In the genomic region with DNA sequence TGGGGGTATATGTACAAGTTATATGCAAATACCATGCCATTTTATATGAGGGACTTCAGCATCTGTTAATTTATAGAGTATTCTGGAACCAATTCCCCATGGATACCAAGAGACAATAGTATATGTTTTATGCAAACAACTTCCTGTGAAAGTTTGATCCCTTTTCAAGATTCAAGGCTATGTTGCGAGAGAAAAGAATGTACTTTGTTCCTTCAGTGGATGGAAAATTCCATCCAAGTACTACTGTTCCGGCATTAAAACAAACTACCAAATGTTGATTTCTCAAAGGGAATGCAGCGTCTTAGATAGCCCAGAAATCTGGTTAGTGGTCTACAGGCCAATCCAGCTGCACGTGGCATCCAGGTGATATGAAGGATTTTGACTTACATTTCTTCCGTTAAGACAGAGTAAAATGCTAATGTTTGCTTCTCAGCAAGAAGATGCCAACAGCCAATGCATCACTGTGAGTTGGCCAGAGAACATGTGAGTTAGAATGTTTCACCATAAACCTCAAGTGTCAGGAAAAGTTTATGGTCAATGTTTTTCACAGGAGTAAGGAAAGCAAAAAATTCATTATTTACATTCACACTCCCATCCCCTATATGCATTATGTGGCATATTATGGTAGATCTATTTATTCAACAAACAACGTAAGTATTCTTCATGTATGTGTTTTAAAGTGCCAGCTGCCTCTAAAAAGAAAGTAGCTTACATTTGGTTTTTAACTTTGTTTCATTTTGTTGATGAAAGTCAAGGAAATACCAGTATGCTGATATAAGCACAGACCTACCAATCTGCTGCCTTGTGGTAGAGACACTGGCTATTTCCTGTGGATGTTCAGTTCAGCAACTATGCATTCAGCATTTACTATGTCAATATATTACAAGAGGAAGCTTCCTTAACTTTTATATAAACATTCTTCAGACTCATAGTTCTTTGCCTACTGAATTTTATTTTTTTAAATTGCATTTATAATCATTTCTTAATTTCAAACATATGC, we compare ENCODE assay signal across 13 cellular contexts. TPM values are rescaled to one million over a fixed set of nuclear protein-coding genes. Genes with fewer than 3 reads are reported as not detected.
DNase-seq lines count a peak whose midpoint lies in the region; ATAC-seq and TF ChIP-seq lines count a peak whose summit lies in the region.
"Had no signal": no experiment of that assay in that cellular context is flagged by ENCODE, and none has a peak within 500 bp of the region (broad histone marks: within the 10 kb centered on the region; RNA-seq: fewer than 3 reads in every experiment).

No MANE protein-coding gene starts in this region.

- H3K36me3 Mint-ChIP-seq in activated CD8-positive, alpha-beta memory T cell treated with anti-CD3 and anti-CD28 coated beads, Interleukin-2, amount 10 ng/mL, durations not matched to agents 7 days and 5 days = peaks cover 45% of the 10 kb centered on the region
- H3K36me3 Mint-ChIP-seq in osteocyte (ENCODE audit: unreplicated experiment) = peaks cover 50% of the 10 kb centered on the region

- ATAC-seq in activated CD8-positive, alpha-beta memory T cell treated with anti-CD3 and anti-CD28 coated beads, Interleukin-2, amount 10 ng/mL, durations not matched to agents 7 days and 5 days = peak; percentile 80

- H3K27me3 ChIP-seq in HAP-1 (ENCODE audit: low read depth) = no peaks in the 10 kb centered on the region
- H3K27me3 ChIP-seq: cardiac muscle cell, uterus had no signal

- no peak overlapping the region for H3K4me3 Mint-ChIP-seq in activated CD8-positive, alpha-beta memory T cell treated with anti-CD3 and anti-CD28 coated beads, Interleukin-2, amount 10 ng/mL, durations not matched to agents 7 days and 5 days
- H3K4me3 Mint-ChIP-seq in osteocyte (ENCODE audit: unreplicated experiment) = peak overlapping the region; percentile 11

- TF ChIP-seq CTCF in osteocyte (IDR thresholded peaks at IDR 0.05) = no peak

- in situ Hi-C loops in HAP-1 (cut with MboI; ENCODE audit: low sequenced_read_pairs) = no loop called here

- H3K9me3 Mint-ChIP-seq in activated CD8-positive, alpha-beta memory T cell treated with anti-CD3 and anti-CD28 coated beads, Interleukin-2, amount 10 ng/mL, durations not matched to agents 7 days and 5 days (ENCODE audit: low read depth) = no peaks in the 10 kb centered on the region
- no peaks in the 10 kb centered on the region for H3K9me3 Mint-ChIP-seq in osteocyte (ENCODE audit: unreplicated experiment)

- no peak for DNase-seq in activated CD8-positive, alpha-beta memory T cell treated with anti-CD3 and anti-CD28 coated beads, Interleukin-2, amount 10 ng/mL, durations not matched to agents 7 days and 5 days
- DNase-seq in activated CD8-positive, alpha-beta memory T cell treated with anti-CD3 and anti-CD28 coated beads, Interleukin-2, amount 50 U/mL, for 48 hours = no peak
- DNase-seq in NCI-H226 (peak; percentile 27), dermis blood vessel endothelial cell (peak; percentile 32), osteocyte (ENCODE audit: extremely low spot score, unreplicated experiment) (no peak), NCI-H2029 treated with DMSO at 0.1 percent for 48 hours (lab: John Stamatoyannopoulos, UW) (no peak), HAP-1 (ENCODE audit: low spot score in 2 of 2) (no peak), DMS 273 treated with DMSO at 0.1 percent for 48 hours (lab: John Stamatoyannopoulos, UW) (no peak)
- DNase-seq: AML-193; NCI-H2171; stimulated activated CD4-positive, alpha-beta T cell treated with anti-CD3 and anti-CD28 coated beads, Interleukin-1b, Interleukin-23, amount 100 ng/mL, for 48 hours; uterus had no signal

- no peak overlapping the region for H3K4me3 ChIP-seq in HAP-1
- H3K4me3 ChIP-seq: cardiac muscle cell, uterus had no signal

- no peaks in the 10 kb centered on the region for H3K9me3 ChIP-seq in HAP-1
- H3K9me3 ChIP-seq: uterus had no signal

- peaks cover 21% of the 10 kb centered on the region for H3K4me1 Mint-ChIP-seq in activated CD8-positive, alpha-beta memory T cell treated with anti-CD3 and anti-CD28 coated beads, Interleukin-2, amount 10 ng/mL, durations not matched to agents 7 days and 5 days
- H3K4me1 Mint-ChIP-seq in osteocyte (ENCODE audit: unreplicated experiment) = peaks cover 64% of the 10 kb centered on the region

- H3K27me3 Mint-ChIP-seq in activated CD8-positive, alpha-beta memory T cell treated with anti-CD3 and anti-CD28 coated beads, Interleukin-2, amount 10 ng/mL, durations not matched to agents 7 days and 5 days = no peaks in the 10 kb centered on the region
- H3K27me3 Mint-ChIP-seq in osteocyte (ENCODE audit: unreplicated experiment) = no peaks in the 10 kb centered on the region

- H3K27ac Mint-ChIP-seq in activated CD8-positive, alpha-beta memory T cell treated with anti-CD3 and anti-CD28 coated beads, Interleukin-2, amount 10 ng/mL, durations not matched to agents 7 days and 5 days = peak overlapping the region; percentile 69
- peak overlapping the region; percentile 81 for H3K27ac Mint-ChIP-seq in osteocyte (ENCODE audit: unreplicated experiment)

- CTCF ChIA-PET in activated CD8-positive, alpha-beta memory T cell treated with anti-CD3 and anti-CD28 coated beads, Interleukin-2, amount 10 ng/mL, durations not matched to agents 7 days and 5 days (lab: Charles Lee) = interaction anchor here (0.7 to 1.4 kb wide), 3 partner anchors 9 to 45 kb away, joined by 3 read pairs; a partner anchor contains a TSS

- peaks cover 26% of the 10 kb centered on the region for H3K36me3 ChIP-seq in HAP-1 (replicated peaks)
- H3K36me3 ChIP-seq: uterus had no signal

- no peaks in the 10 kb centered on the region for H3K4me1 ChIP-seq in HAP-1
- H3K4me1 ChIP-seq: uterus had no signal

RNA-seq across cellular contexts. Expression of a gene that starts 44.4 kb away (rescaled TPM):
- 10 to 100 TPM; 47.8 to 51.6 TPM for total RNA-seq in activated CD8-positive, alpha-beta memory T cell treated with anti-CD3 and anti-CD28 coated beads, Interleukin-2, amount 10 ng/mL, durations not matched to agents 7 days and 5 days
- total RNA-seq in dermis blood vessel endothelial cell (54.4 and 63.8 TPM in 2 replicates), osteocyte (52.0 and 54.5 TPM in 2 replicates)

Comparison
In these comparisons a context has a peak if more than half of its experiments do, and no peak if none do; other contexts are left out.
1. DNase-seq: peak in NCI-H226 (single experiment) and dermis blood vessel endothelial cell (single experiment); none in activated CD8-positive, alpha-beta memory T cell treated with anti-CD3 and anti-CD28 coated beads, Interleukin-2, amount 10 ng/mL, durations not matched to agents 7 days and 5 days (single experiment), activated CD8-positive, alpha-beta memory T cell treated with anti-CD3 and anti-CD28 coated beads, Interleukin-2, amount 50 U/mL, for 48 hours (single experiment), osteocyte (single experiment), NCI-H2029 treated with DMSO at 0.1 percent for 48 hours (single experiment), HAP-1 (0 of 2) and DMS 273 treated with DMSO at 0.1 percent for 48 hours (single experiment).